Comparison of ENCODE assay signal across 8 cellular contexts in the genomic region with DNA sequence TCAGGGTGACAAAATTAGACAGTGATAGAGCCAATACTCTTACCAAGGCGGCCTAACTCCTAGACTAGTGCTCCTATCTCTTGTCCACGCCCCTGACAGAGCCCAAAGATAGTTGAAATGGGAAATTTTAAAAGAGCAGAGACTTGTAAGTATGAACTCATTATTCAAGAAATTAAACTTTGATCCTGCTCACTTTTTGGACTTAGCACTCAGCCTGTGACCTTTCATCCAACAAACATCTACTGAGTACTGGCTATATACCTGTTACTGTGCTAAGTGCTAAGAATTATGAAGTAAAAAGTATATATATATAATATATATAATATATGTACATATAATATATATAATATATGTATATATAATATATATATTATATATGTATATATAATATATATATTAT. TPM values are rescaled to one million over a fixed set of nuclear protein-coding genes. Genes with fewer than 3 reads are reported as not detected.
DNase-seq lines count a peak whose midpoint lies in the region; ATAC-seq, FAIRE-seq and TF ChIP-seq lines count a peak whose summit lies in the region.

No MANE protein-coding gene starts in this region.

- DNase-seq in NCI-H345 treated with DMSO at 0.1 percent for 48 hours (lab: John Stamatoyannopoulos, UW; ENCODE audit: unreplicated experiment) (peak; percentile 6), NCI-H345 (lab: John Stamatoyannopoulos, UW) (no peak), OCI-M1 (lab: John Stamatoyannopoulos, UW) (peak; percentile 52), fibroblast of mammary gland (ENCODE audit: low read depth) (no peak), small intestine (peak; percentile 70), NCI-H1105 (lab: John Stamatoyannopoulos, UW) (no peak), SIG-M5 (lab: John Stamatoyannopoulos, UW) (no peak)

- H3K9me3 ChIP-seq in small intestine (ENCODE audit: control insufficient read depth, low read depth) = no peaks in the 10 kb centered on the region

- ATAC-seq in HG02759 (IDR thresholded peaks at IDR 0.05; ENCODE audit: unreplicated experiment) = no peak

- no peaks in the 10 kb centered on the region for H3K27me3 ChIP-seq in small intestine (ENCODE audit: control insufficient read depth in 2 of 2, insufficient read depth in 2 of 2, low read length in 2 of 2)

- peaks cover 0 to 4% of the 10 kb centered on the region in 2 donors for H3K4me1 ChIP-seq in small intestine (ENCODE audit: control insufficient read depth in 2 of 2, insufficient read depth in 1 of 2, low read depth in 1 of 2, low read length in 1 of 2)

- no peak overlapping the region for H3K27ac ChIP-seq in small intestine (ENCODE audit: low read depth in 1 of 2, low read length in 1 of 2)

- FAIRE-seq in small intestine (lab: Jason Lieb, UNC) = no peak

- H3K36me3 ChIP-seq in small intestine (ENCODE audit: control insufficient read depth in 2 of 2, insufficient read depth in 2 of 2, low read length in 2 of 2) = peaks cover 0 to 4% of the 10 kb centered on the region in 2 donors

- WGBS in small intestine, 3 donors = 52 to 80% (median 58%) methylated on average over 2 of the region's 2 CpGs

- peak overlapping the region; percentile 99 for H3K4me3 ChIP-seq in fibroblast of mammary gland (ENCODE audit: control insufficient read depth, low read depth, low read length)
- H3K4me3 ChIP-seq in small intestine (ENCODE audit: low read depth in 1 of 2, low read length in 2 of 2) = peak overlapping the region in 1 of 2 donors; percentile 69

- no peak for TF ChIP-seq CTCF in fibroblast of mammary gland (conservative IDR thresholded peaks at IDR 0.05; ENCODE audit: control insufficient read depth, insufficient read depth, low read depth, low read length)

RNA-seq across cellular contexts. Expression of a gene that starts 1.2 kb away (rescaled TPM):
- 1 to 10 TPM; 2.7 to 7.4 (median 5.4) TPM for polyA plus RNA-seq in small intestine

RNA-seq across cellular contexts. Expression of a gene that starts 1.5 kb away (rescaled TPM):
- 10 to 100 TPM; 11.9 to 26.1 (median 16.1) TPM for polyA plus RNA-seq in small intestine

Comparison
In these comparisons a context has a peak if more than half of its experiments do, and no peak if none do; other contexts are left out.
1. DNase-seq: peak in NCI-H345 treated with DMSO at 0.1 percent for 48 hours (single experiment), OCI-M1 (single experiment) and small intestine (single experiment); none in NCI-H345 (single experiment), fibroblast of mammary gland (single experiment), NCI-H1105 (single experiment) and SIG-M5 (single experiment).